ENCODE assay signal across 8 cellular contexts in the genomic region with DNA sequence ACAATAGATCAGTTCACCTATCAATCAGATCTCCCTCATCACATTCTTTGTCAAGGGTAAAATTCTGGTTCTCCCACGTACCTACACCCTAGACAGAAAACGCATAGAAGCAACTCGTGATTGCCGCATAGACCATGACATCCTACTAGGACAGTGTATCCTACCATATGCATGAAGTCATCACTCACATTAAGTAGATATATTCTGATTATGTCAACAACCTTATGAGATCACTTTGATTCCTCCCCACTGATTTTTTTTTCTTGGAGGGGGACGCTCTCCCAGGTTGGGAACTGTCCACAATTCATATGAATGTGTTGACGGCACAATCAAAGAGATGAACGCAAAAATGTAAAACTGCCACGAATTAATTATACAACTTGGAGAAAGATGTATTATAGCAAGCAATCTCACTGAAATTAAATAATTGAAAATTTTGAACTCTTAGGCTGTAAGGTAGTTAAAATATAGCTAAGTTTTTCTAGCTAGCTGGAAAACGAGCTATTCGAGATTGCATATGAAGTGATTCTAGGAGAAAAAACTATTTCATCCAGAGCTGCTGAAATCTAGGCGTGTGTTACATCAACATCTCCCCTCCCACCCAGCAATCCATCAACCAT.
A peak's percentile ranks its signal among the peaks of the same experiment; 100 is the strongest.
DNase-seq lines count a peak whose midpoint lies in the region; TF ChIP-seq lines count a peak whose summit lies in the region.

No MANE protein-coding gene starts in this region.

- in situ Hi-C loops in astrocyte of the cerebellum (cut with HindIII; ENCODE audit: low sequenced_read_pairs), result no loop called here

- H3K27ac ChIP-seq in temporal lobe (ENCODE audit: low read depth, low read length), result peak overlapping the region; percentile 38

- H3K4me3 ChIP-seq in astrocyte of the cerebellum (ENCODE audit: low read depth, low read length), result peak overlapping the region; percentile 83

- peaks cover 55% of the 10 kb centered on the region for H3K27me3 Mint-ChIP-seq in activated T-cell treated with anti-CD3 and anti-CD28 coated beads, Interleukin-2, amount 50 U/mL, for 24 hours

- H3K36me3 Mint-ChIP-seq in activated T-cell treated with anti-CD3 and anti-CD28 coated beads, Interleukin-2, amount 50 U/mL, for 24 hours (ENCODE audit: low read depth), result no peaks in the 10 kb centered on the region

- TF ChIP-seq CTCF in astrocyte of the cerebellum (IDR thresholded peaks at IDR 0.05; ENCODE audit: low read depth, low read length, missing control alignments), result no peak

- H3K9me3 Mint-ChIP-seq in activated T-cell treated with anti-CD3 and anti-CD28 coated beads, Interleukin-2, amount 50 U/mL, for 24 hours, result no peaks in the 10 kb centered on the region

- peaks cover 10% of the 10 kb centered on the region for H3K4me1 Mint-ChIP-seq in activated T-cell treated with anti-CD3 and anti-CD28 coated beads, Interleukin-2, amount 50 U/mL, for 24 hours (ENCODE audit: low read depth)

- peak overlapping the region; percentile 66 for H3K4me3 Mint-ChIP-seq in activated T-cell treated with anti-CD3 and anti-CD28 coated beads, Interleukin-2, amount 50 U/mL, for 24 hours

- no peak for DNase-seq in activated T-cell treated with anti-CD3 and anti-CD28 coated beads, Interleukin-2, amount 50 U/mL, for 24 hours
- DNase-seq in activated T-cell treated with anti-CD3 and anti-CD28 coated beads, Interleukin-2, amount 50 U/mL, for 48 hours, result no peak
- DNase-seq in astrocyte of the cerebellum (ENCODE audit: low read depth) (no peak), iris pigment epithelial cell (ENCODE audit: low read depth) (peak; percentile 38), T1000 (lab: John Stamatoyannopoulos, UW) (no peak), putamen (ENCODE audit: low spot score) (no peak), NCI-H146 treated with DMSO at 0.1 percent for 48 hours (lab: John Stamatoyannopoulos, UW; ENCODE audit: unreplicated experiment) (no peak)

- no peak overlapping the region for H3K27ac Mint-ChIP-seq in activated T-cell treated with anti-CD3 and anti-CD28 coated beads, Interleukin-2, amount 50 U/mL, for 24 hours
